Comparison of ENCODE assay signal across 22 cellular contexts in the genomic region with DNA sequence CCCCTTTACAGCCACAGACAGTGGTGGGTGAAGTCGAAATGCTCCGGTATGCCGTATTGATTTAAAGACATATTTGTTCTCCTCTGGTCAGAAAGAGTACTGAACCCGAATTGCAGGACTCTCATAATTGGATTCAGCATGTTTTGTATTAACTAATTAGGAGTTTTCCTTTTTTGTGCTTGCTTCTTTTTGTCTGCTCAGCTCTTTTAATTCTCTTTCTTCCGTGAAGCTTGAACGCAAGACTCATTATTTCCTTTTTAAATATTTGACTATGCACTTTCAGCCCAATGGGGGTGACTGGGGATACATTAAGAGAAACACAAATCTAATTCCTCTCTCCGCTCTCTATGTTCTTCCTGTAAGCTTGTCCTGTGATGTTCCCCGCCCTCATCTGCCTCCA.
"Had no signal": no experiment of that assay in that cellular context is flagged by ENCODE, and none has a peak within 500 bp of the region (broad histone marks: within the 10 kb centered on the region; RNA-seq: fewer than 3 reads in every experiment).

No MANE protein-coding gene starts in this region.

- H3K36me3 Mint-ChIP-seq: naive thymus-derived CD8-positive, alpha-beta T cell had no signal

- FAIRE-seq: colon, keratinocyte had no signal

- H3K9me3 ChIP-seq: lower lobe of right lung, ovary, suprapubic skin had no signal

- H3K4me1 Mint-ChIP-seq: naive thymus-derived CD8-positive, alpha-beta T cell; stimulated activated naive CD8-positive, alpha-beta T cell treated with anti-CD3 and anti-CD28 coated beads, Interleukin-15, amount 100 ng/mL, for 72 hours had no signal

- H3K36me3 ChIP-seq: lower lobe of right lung, ovary, suprapubic skin had no signal

- H3K27me3 ChIP-seq: ovary had no signal

- H3K4me3 ChIP-seq: dorsolateral prefrontal cortex, lower lobe of right lung, ovary, smooth muscle cell, suprapubic skin had no signal

- H3K4me3 Mint-ChIP-seq: naive thymus-derived CD8-positive, alpha-beta T cell; nephron progenitor cell; stimulated activated naive CD8-positive, alpha-beta T cell treated with anti-CD3 and anti-CD28 coated beads, Interleukin-15, amount 100 ng/mL, for 72 hours had no signal

- H3K27ac ChIP-seq: dorsolateral prefrontal cortex, epithelial cell of prostate, lower lobe of right lung, ovary, suprapubic skin had no signal

- H3K27ac Mint-ChIP-seq: stimulated activated naive CD8-positive, alpha-beta T cell treated with anti-CD3 and anti-CD28 coated beads, Interleukin-15, amount 100 ng/mL, for 72 hours had no signal

- H3K27me3 Mint-ChIP-seq: stimulated activated naive CD8-positive, alpha-beta T cell treated with anti-CD3 and anti-CD28 coated beads, Interleukin-15, amount 100 ng/mL, for 72 hours had no signal

- H3K4me1 ChIP-seq: lower lobe of right lung, suprapubic skin had no signal

- DNase-seq: dorsolateral prefrontal cortex; effector CD4-positive, alpha-beta T cell; foreskin melanocyte; left ventricle myocardium superior; lower lobe of right lung; naive thymus-derived CD8-positive, alpha-beta T cell; nephron progenitor cell; occipital lobe; ovary; posterior cingulate gyrus; stimulated activated CD4-positive, alpha-beta T cell treated with anti-CD3 and anti-CD28 coated beads, Interleukin-12 subunit alpha, Interleukin-12 subunit beta, amount 100 ng/mL, for 4 hours; stimulated activated CD4-positive, alpha-beta T cell treated with anti-CD3 and anti-CD28 coated beads, Interleukin-1b, Interleukin-23, amount 100 ng/mL, for 48 hours; stimulated activated CD4-positive, alpha-beta T cell treated with anti-CD3 and anti-CD28 coated beads, Interleukin-4, amount 100 ng/mL, for 1 hour; stimulated activated CD8-positive, alpha-beta memory T cell treated with anti-CD3 and anti-CD28 coated beads, Interleukin-4, amount 100 ng/mL, for 48 hours; stimulated activated naive CD4-positive, alpha-beta T cell; stimulated activated naive CD8-positive, alpha-beta T cell treated with anti-CD3 and anti-CD28 coated beads, Interleukin-15, amount 100 ng/mL, for 72 hours; trophoblast cell had no signal
